In genomic region chr3:171822707-171823106, GRCh38 we compare ENCODE assay signal across 1 cellular context.
TF ChIP-seq lines count a peak whose summit lies in the region.

No MANE protein-coding gene starts in this region.

TF ChIP-seq in GM12878, 131 proteins besides CTCF, POLR2A, EP300 and RAD21 (continued from another document):
- TF ChIP-seq IKZF1 (conservative IDR thresholded peaks at IDR 0.05) (peak; percentile 43; the same call in 1 of the 2 replicates), ATF7 (IDR thresholded peaks at IDR 0.05; ENCODE audit: low read depth) (0 out of 2 replicates have a peak, but pooled peaks have one; percentile 18), IKZF2 (IDR thresholded peaks at IDR 0.05) (peak in 1 of 2 experiments; percentile 62; a peak in 2 of 4 replicates), NBN (IDR thresholded peaks at IDR 0.05) (0 out of 2 replicates have a peak, but pooled peaks have one; percentile 22), ZNF687 (IDR thresholded peaks at IDR 0.05) (0 out of 2 replicates have a peak, but pooled peaks have one; percentile 16), BHLHE40 (IDR thresholded peaks at IDR 0.05; ENCODE audit: borderline replicate concordance in 1 of 2, low read depth in 2 of 2, low read length in 1 of 2) (no peak), BCL3 (IDR thresholded peaks at IDR 0.05; ENCODE audit: borderline replicate concordance, insufficient read depth, low read depth, low read length, poor library complexity, severe bottlenecking) (no peak), E2F8 (IDR thresholded peaks at IDR 0.05; ENCODE audit: low read depth, partially characterized antibody) (no peak), RAD51 (IDR thresholded peaks at IDR 0.05) (peak; percentile 24; the same call in 1 of the 2 replicates)
TF ChIP-seq in GM12878: peak in this region for 7.
